12 cellular contexts compared by ENCODE assay signal in the genomic region with DNA sequence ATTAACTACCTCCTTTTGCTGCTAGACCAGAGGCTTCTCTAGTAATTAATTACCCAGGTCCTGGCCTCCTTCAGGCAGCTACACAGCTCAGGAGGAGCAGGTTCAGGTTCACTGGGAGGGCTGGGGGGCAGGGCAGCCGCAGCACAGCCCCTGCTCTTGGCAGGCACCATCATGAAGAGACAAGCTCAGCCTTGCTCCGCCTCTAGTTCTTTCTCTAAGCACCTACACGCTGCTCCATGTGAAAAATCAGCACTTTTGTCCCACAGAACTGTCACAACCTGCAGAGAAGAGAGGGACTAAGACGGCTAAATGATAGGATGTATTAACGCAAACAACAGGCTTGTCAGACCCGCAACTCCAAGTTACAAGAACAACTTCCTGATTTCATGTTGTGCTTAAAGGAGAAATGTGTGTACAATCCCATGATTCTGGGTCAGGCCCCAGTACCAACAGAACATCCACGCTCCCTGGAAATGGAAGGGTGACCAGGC. TPM values are rescaled to one million over a fixed set of nuclear protein-coding genes. Genes with fewer than 3 reads are reported as not detected.
DNase-seq lines count a peak whose midpoint lies in the region; ATAC-seq and TF ChIP-seq lines count a peak whose summit lies in the region.
"Had no signal": no experiment of that assay in that cellular context is flagged by ENCODE, and none has a peak within 500 bp of the region (broad histone marks: within the 10 kb centered on the region; RNA-seq: fewer than 3 reads in every experiment).

No MANE protein-coding gene starts in this region.

- H3K4me3 ChIP-seq in SK-N-MC (no peak overlapping the region), upper lobe of left lung (no peak overlapping the region)
- H3K4me3 ChIP-seq: right atrium auricular region, testis had no signal

- H3K9ac ChIP-seq in SK-N-MC (ENCODE audit: insufficient read length), result no peak overlapping the region

- no peaks in the 10 kb centered on the region for H3K27me3 ChIP-seq in upper lobe of left lung
- H3K27me3 ChIP-seq: right atrium auricular region, testis had no signal

- H3K27ac ChIP-seq in SK-N-MC (peak overlapping the region; percentile 70; the same call in 1 of the 2 replicates), upper lobe of left lung (peak overlapping the region in 1 of 4 donors; percentile 48)
- H3K27ac ChIP-seq: right atrium auricular region, testis had no signal

- DNase-seq in activated naive CD8-positive, alpha-beta T cell treated with anti-CD3 and anti-CD28 coated beads for 36 hours, result no peak
- DNase-seq in SK-N-MC (ENCODE audit: low read depth, low spot score), result no peak
- peak; percentile 82 for DNase-seq in islet precursor cell
- DNase-seq in upper lobe of left lung, result peak; percentile 43 to 49
- no peak for DNase-seq in NCI-H1694 (lab: John Stamatoyannopoulos, UW)
- no peak for DNase-seq in mesenteric fat pad (ENCODE audit: low spot score)
- DNase-seq in middle frontal gyrus (ENCODE audit: extremely low spot score, low spot score), result no peak
- DNase-seq: activated CD8-positive, alpha-beta memory T cell treated with anti-CD3 and anti-CD28 coated beads for 24 hours; MM.1S; testis had no signal

- peak overlapping the region; percentile 41 for H3K27ac Mint-ChIP-seq in activated naive CD8-positive, alpha-beta T cell
- no peak overlapping the region for H3K27ac Mint-ChIP-seq in activated naive CD8-positive, alpha-beta T cell treated with anti-CD3 and anti-CD28 coated beads for 36 hours

- H3K9me3 ChIP-seq in SK-N-MC (ENCODE audit: low read depth, low read length) (no peaks in the 10 kb centered on the region), upper lobe of left lung (no peaks in the 10 kb centered on the region)
- H3K9me3 ChIP-seq: right atrium auricular region, testis had no signal

- H3K4me3 Mint-ChIP-seq in activated naive CD8-positive, alpha-beta T cell, result no peak overlapping the region
- H3K4me3 Mint-ChIP-seq in activated naive CD8-positive, alpha-beta T cell treated with anti-CD3 and anti-CD28 coated beads for 36 hours, result no peak overlapping the region

- no peaks in the 10 kb centered on the region for H3K9me3 Mint-ChIP-seq in activated naive CD8-positive, alpha-beta T cell (ENCODE audit: low read depth)
- peaks cover 1% of the 10 kb centered on the region for H3K9me3 Mint-ChIP-seq in activated naive CD8-positive, alpha-beta T cell treated with anti-CD3 and anti-CD28 coated beads for 36 hours

- H3K27me3 Mint-ChIP-seq in activated naive CD8-positive, alpha-beta T cell, result no peaks in the 10 kb centered on the region
- H3K27me3 Mint-ChIP-seq in activated naive CD8-positive, alpha-beta T cell treated with anti-CD3 and anti-CD28 coated beads for 36 hours, result no peaks in the 10 kb centered on the region

- no peak for TF ChIP-seq EP300 in upper lobe of left lung (IDR thresholded peaks at IDR 0.05)

- no peak for TF ChIP-seq POLR2A in upper lobe of left lung (IDR thresholded peaks at IDR 0.05)

- WGBS in upper lobe of left lung, 2 donors, result 44 to 55% methylated on average over 7 of the region's 7 CpGs

- H3K4me1 Mint-ChIP-seq in activated naive CD8-positive, alpha-beta T cell (ENCODE audit: low read depth), result peaks cover 64% of the 10 kb centered on the region
- H3K4me1 Mint-ChIP-seq in activated naive CD8-positive, alpha-beta T cell treated with anti-CD3 and anti-CD28 coated beads for 36 hours, result peaks cover 62% of the 10 kb centered on the region

- peaks cover 13 to 54% (median 36%) of the 10 kb centered on the region in 4 donors for H3K4me1 ChIP-seq in upper lobe of left lung

- H3K36me3 ChIP-seq in SK-N-MC (ENCODE audit: insufficient read depth, low read length), result no peaks in the 10 kb centered on the region
- H3K36me3 ChIP-seq in upper lobe of left lung, result no peaks in the 10 kb centered on the region
- H3K36me3 ChIP-seq: right atrium auricular region had no signal

- TF ChIP-seq CTCF in upper lobe of left lung (IDR thresholded peaks at IDR 0.05), result no peak

- ATAC-seq in upper lobe of left lung (ENCODE audit: low FRiP score in 2 of 2), result no peak

- H3K36me3 Mint-ChIP-seq in activated naive CD8-positive, alpha-beta T cell, result no peaks in the 10 kb centered on the region
- H3K36me3 Mint-ChIP-seq in activated naive CD8-positive, alpha-beta T cell treated with anti-CD3 and anti-CD28 coated beads for 36 hours, result peaks cover 39% of the 10 kb centered on the region

RNA-seq across cellular contexts. Expression of gene GRB2, which starts 53.4 kb away (rescaled TPM):
- 100 to 1,000 TPM; 161 to 165 TPM for total RNA-seq in activated naive CD8-positive, alpha-beta T cell treated with anti-CD3 and anti-CD28 coated beads for 36 hours
- total RNA-seq in upper lobe of left lung, result 100 to 1,000 TPM; 103 to 168 (median 151) TPM
- 154 TPM for total RNA-seq in mesenteric fat pad

Comparison
In these comparisons a context has a peak if more than half of its experiments do, and no peak if none do; other contexts are left out.
1. DNase-seq: peak in islet precursor cell (single experiment) and upper lobe of left lung (2 of 2); none in activated naive CD8-positive, alpha-beta T cell treated with anti-CD3 and anti-CD28 coated beads for 36 hours (single experiment), SK-N-MC (single experiment), NCI-H1694 (single experiment), mesenteric fat pad (single experiment) and middle frontal gyrus (single experiment).